Comparison of ENCODE assay signal across 9 cellular contexts in genomic region chr15:30922469-30923311, GRCh38. TPM values are rescaled to one million over a fixed set of nuclear protein-coding genes. Genes with fewer than 3 reads are reported as not detected.
DNase-seq lines count a peak whose midpoint lies in the region; ATAC-seq and TF ChIP-seq lines count a peak whose summit lies in the region.
"Had no signal": no experiment of that assay in that cellular context is flagged by ENCODE, and none has a peak within 500 bp of the region (broad histone marks: within the 10 kb centered on the region; RNA-seq: fewer than 3 reads in every experiment).

No MANE protein-coding gene starts in this region.

- DNase-seq in HT1080 (ENCODE audit: low read depth) = peak; percentile 23
- DNase-seq in dedifferentiated amniotic fluid mesenchymal stem cell (ENCODE audit: extremely low spot score) = peak; percentile 72
- peak; percentile 51 for DNase-seq in iris pigment epithelial cell (ENCODE audit: low read depth)
- DNase-seq in stimulated activated effector memory CD8-positive, alpha-beta T cell treated with anti-CD3 and anti-CD28 coated beads, Interleukin-12 subunit alpha, Interleukin-12 subunit beta, amount 100 ng/mL, for 72 hours (ENCODE audit: low spot score in 2 of 2) = no peak
- no peak for DNase-seq in activated CD4-positive, alpha-beta T cell treated with anti-CD3 and anti-CD28 coated beads for 48 hours
- DNase-seq in left lung = no peak
- DNase-seq in DMS114 treated with DMSO at 0.1 percent for 48 hours (lab: John Stamatoyannopoulos, UW; ENCODE audit: unreplicated experiment) = no peak
- DNase-seq: naive thymus-derived CD8-positive, alpha-beta T cell had no signal

- no peak overlapping the region for H3K4me3 ChIP-seq in left lung

- H3K27ac Mint-ChIP-seq in stimulated activated effector memory CD8-positive, alpha-beta T cell treated with anti-CD3 and anti-CD28 coated beads, Interleukin-12 subunit alpha, Interleukin-12 subunit beta, amount 100 ng/mL, for 72 hours = peak overlapping the region; percentile 12

- no peaks in the 10 kb centered on the region for H3K27me3 ChIP-seq in left lung

- peaks cover 0 to 99% of the 10 kb centered on the region in 2 donors for H3K36me3 ChIP-seq in left lung

- TF ChIP-seq CTCF in left lung (IDR thresholded peaks at IDR 0.05) = no peak

- no peak for ATAC-seq in stimulated activated effector memory CD8-positive, alpha-beta T cell treated with anti-CD3 and anti-CD28 coated beads, Interleukin-12 subunit alpha, Interleukin-12 subunit beta, amount 100 ng/mL, for 72 hours
- ATAC-seq in left lung (no peak), GM21515 (IDR thresholded peaks at IDR 0.05; ENCODE audit: unreplicated experiment) (no peak)
- ATAC-seq: naive thymus-derived CD8-positive, alpha-beta T cell had no signal

- peaks cover 91% of the 10 kb centered on the region for H3K36me3 Mint-ChIP-seq in stimulated activated effector memory CD8-positive, alpha-beta T cell treated with anti-CD3 and anti-CD28 coated beads, Interleukin-12 subunit alpha, Interleukin-12 subunit beta, amount 100 ng/mL, for 72 hours

- intact Hi-C loops in left lung (cut with DNase I) = no loop called here

- no peaks in the 10 kb centered on the region for H3K9me3 ChIP-seq in left lung

- H3K4me3 Mint-ChIP-seq in stimulated activated effector memory CD8-positive, alpha-beta T cell treated with anti-CD3 and anti-CD28 coated beads, Interleukin-12 subunit alpha, Interleukin-12 subunit beta, amount 100 ng/mL, for 72 hours = no peak overlapping the region
- H3K4me3 Mint-ChIP-seq: naive thymus-derived CD8-positive, alpha-beta T cell had no signal

- H3K27ac ChIP-seq in left lung = no peak overlapping the region

- H3K9me3 Mint-ChIP-seq in stimulated activated effector memory CD8-positive, alpha-beta T cell treated with anti-CD3 and anti-CD28 coated beads, Interleukin-12 subunit alpha, Interleukin-12 subunit beta, amount 100 ng/mL, for 72 hours = no peaks in the 10 kb centered on the region
- H3K9me3 Mint-ChIP-seq: naive thymus-derived CD8-positive, alpha-beta T cell had no signal

- no peaks in the 10 kb centered on the region for H3K4me1 Mint-ChIP-seq in stimulated activated effector memory CD8-positive, alpha-beta T cell treated with anti-CD3 and anti-CD28 coated beads, Interleukin-12 subunit alpha, Interleukin-12 subunit beta, amount 100 ng/mL, for 72 hours
- H3K4me1 Mint-ChIP-seq: naive thymus-derived CD8-positive, alpha-beta T cell had no signal

- H3K4me1 ChIP-seq in left lung = no peaks in the 10 kb centered on the region

RNA-seq across cellular contexts. Expression of gene FAN1, which starts 19.0 kb away (rescaled TPM):
- 11.9 and 14.7 TPM in 2 replicates for total RNA-seq in HT1080 (2014; rRNA removed; shearing (Covaris generic))
- polyA plus RNA-seq in HT1080 (2015; cell fraction: cytosol; rRNA removed) = 8.2 and 9.3 TPM in 2 replicates
- polyA plus RNA-seq in HT1080 (2015; cell fraction: nucleus; rRNA removed) = 55.3 and 60.8 TPM in 2 replicates
- 10 to 100 TPM; 17.1 to 19.9 TPM for total RNA-seq in left lung

Comparison
In these comparisons a context has a peak if more than half of its experiments do, and no peak if none do; other contexts are left out.
1. DNase-seq: peak in HT1080 (single experiment), dedifferentiated amniotic fluid mesenchymal stem cell (single experiment) and iris pigment epithelial cell (single experiment); none in stimulated activated effector memory CD8-positive, alpha-beta T cell treated with anti-CD3 and anti-CD28 coated beads, Interleukin-12 subunit alpha, Interleukin-12 subunit beta, amount 100 ng/mL, for 72 hours (0 of 2), activated CD4-positive, alpha-beta T cell treated with anti-CD3 and anti-CD28 coated beads for 48 hours (single experiment), left lung (0 of 2) and DMS114 treated with DMSO at 0.1 percent for 48 hours (single experiment).